10 cellular contexts compared by ENCODE assay signal in genomic region chr9:438066-438465, GRCh38.
A peak's percentile ranks its signal among the peaks of the same experiment; 100 is the strongest.
DNase-seq lines count a peak whose midpoint lies in the region; ATAC-seq, FAIRE-seq and TF ChIP-seq lines count a peak whose summit lies in the region.
"Had no signal": no experiment of that assay in that cellular context is flagged by ENCODE, and none has a peak within 500 bp of the region (broad histone marks: within the 10 kb centered on the region; RNA-seq: fewer than 3 reads in every experiment).

No MANE protein-coding gene starts in this region.

- in situ Hi-C loops in K562 (cut with MboI), result no loop called here

- no peak overlapping the region for H3K9ac ChIP-seq in K562 (ENCODE audit: insufficient read depth in 1 of 2, low read depth in 2 of 2, low read length in 2 of 2)

- H3K27me3 ChIP-seq in K562 (ENCODE audit: control insufficient read depth in 2 of 2, insufficient read depth in 2 of 2, low read length in 2 of 2), result no peaks in the 10 kb centered on the region
- H3K27me3 ChIP-seq in stomach, result no peaks in the 10 kb centered on the region
- no peaks in the 10 kb centered on the region for H3K27me3 ChIP-seq in ascending aorta
- H3K27me3 ChIP-seq: cardiac muscle cell had no signal

- DNase-seq in H4 (ENCODE audit: low spot score), result peak; percentile 6
- DNase-seq in K562 (ENCODE audit: extremely low read depth in 1 of 4, low spot score in 3 of 4), result no peak
- no peak for DNase-seq in left ventricle myocardium superior
- no peak for DNase-seq in stomach
- no peak for DNase-seq in C1 segment of cervical spinal cord (lab: John Stamatoyannopoulos, UW)
- no peak for DNase-seq in ascending aorta (ENCODE audit: low spot score in 2 of 2)
- DNase-seq in amniotic stem cell (lab: John Stamatoyannopoulos, UW), result no peak
- DNase-seq: COR-L47 had no signal

- H3K4me2 ChIP-seq in K562 (ENCODE audit: insufficient read depth, low read length), result no peak overlapping the region

- H3K4me1 ChIP-seq in K562 (replicated peaks in 1 of 2; ENCODE audit: control insufficient read depth in 2 of 2, insufficient read depth in 2 of 2, low read length in 2 of 2), result no peaks in the 10 kb centered on the region
- H3K4me1 ChIP-seq in stomach, result peaks cover 0 to 15% (median 5%) of the 10 kb centered on the region in 4 donors
- no peaks in the 10 kb centered on the region for H3K4me1 ChIP-seq in ascending aorta

- WGBS in K562 (ENCODE audit: insufficient coverage, low coverage, missing lambda C conversion rate), result 33% methylated on average over 2 of the region's 2 CpGs
- 44 to 67% (median 55%) methylated on average over 2 of the region's 2 CpGs for WGBS in stomach, 5 donors

- H3K4me3 ChIP-seq in K562, result no peak overlapping the region
- H3K4me3 ChIP-seq in stomach, result no peak overlapping the region
- no peak overlapping the region for H3K4me3 ChIP-seq in ascending aorta
- H3K4me3 ChIP-seq: cardiac muscle cell had no signal

- H3K79me2 ChIP-seq in K562 (ENCODE audit: control insufficient read depth, insufficient read depth, low read length), result no peaks in the 10 kb centered on the region

- POLR2A ChIA-PET in K562 (lab: Yijun Ruan, JAX), result no interaction called here

- intact Hi-C loops in K562 (cut with micrococcal nuclease) (no loop called here), left ventricle myocardium superior (cut with micrococcal nuclease) (no loop called here), stomach (cut with DNase I; ENCODE audit: low total_unique reads) (no loop called here), ascending aorta (cut with DNase I) (no loop called here)

- TF ChIP-seq POLR2A in K562 (conservative IDR thresholded peaks at IDR 0.05) (no peak), stomach (IDR thresholded peaks at IDR 0.05) (no peak)

- H3K27ac ChIP-seq in K562 (ENCODE audit: extremely low read depth, low read depth, low read length) (no peak overlapping the region), stomach (peak overlapping the region in 4 of 5 donors; percentile 25 to 77 (median 60)), ascending aorta (no peak overlapping the region)
- H3K27ac ChIP-seq: cardiac muscle cell had no signal

- ATAC-seq in K562 (no peak), left ventricle myocardium superior (peak; percentile 33)
- ATAC-seq: stimulated activated effector memory CD8-positive, alpha-beta T cell treated with anti-CD3 and anti-CD28 coated beads, Interleukin-12 subunit alpha, Interleukin-12 subunit beta, amount 100 ng/mL, for 72 hours had no signal

- no peaks in the 10 kb centered on the region for H3K9me1 ChIP-seq in K562 (ENCODE audit: control insufficient read depth, insufficient read depth, low read length)

- H3K9me3 ChIP-seq in K562 (replicated peaks; ENCODE audit: control insufficient read depth, insufficient read depth, low read depth, low read length) (no peaks in the 10 kb centered on the region), stomach (no peaks in the 10 kb centered on the region), ascending aorta (no peaks in the 10 kb centered on the region)

- no peak overlapping the region for H2AFZ ChIP-seq in K562 (ENCODE audit: low read depth, low read length)

- no peak for TF ChIP-seq EP300 in K562 (IDR thresholded peaks at IDR 0.05; ENCODE audit: low read length)
- no peak for TF ChIP-seq EP300 in stomach (IDR thresholded peaks at IDR 0.05)

- H4K20me1 ChIP-seq in K562 (replicated peaks; ENCODE audit: control insufficient read depth, insufficient read depth, low read length), result no peaks in the 10 kb centered on the region

- no TSS peak for BruUV-seq in K562 (replicated peaks; lab: Mats Ljungman, UMichigan)

- TF ChIP-seq CTCF in K562 (IDR thresholded peaks at IDR 0.05 in 2 of 3, conservative IDR thresholded peaks at IDR 0.05 in 1 of 3; ENCODE audit: insufficient read depth in 2 of 3, low read depth in 1 of 3, low read length in 3 of 3), result no peak
- TF ChIP-seq CTCF in stomach (IDR thresholded peaks at IDR 0.05), result no peak
- no peak for TF ChIP-seq CTCF in ascending aorta (IDR thresholded peaks at IDR 0.05)

- no peak for TF ChIP-seq RAD21 in K562 (CRISPR knock-in tag; conservative IDR thresholded peaks at IDR 0.05 in 1 of 2, IDR thresholded peaks at IDR 0.05 in 1 of 2)

- peaks cover 72% of the 10 kb centered on the region; the same call in 2 of the 3 replicates for H3K36me3 ChIP-seq in K562 (ENCODE audit: control insufficient read depth, insufficient read depth, low read length)
- peaks cover 0 to 70% (median 45%) of the 10 kb centered on the region in 4 donors for H3K36me3 ChIP-seq in stomach
- no peaks in the 10 kb centered on the region for H3K36me3 ChIP-seq in ascending aorta
- H3K36me3 ChIP-seq: cardiac muscle cell had no signal

- CTCF ChIA-PET in K562 (lab: Yijun Ruan, JAX; ENCODE audit: low intra/inter-chr PET ratio), result no interaction called here

- no peak for FAIRE-seq in K562 (lab: Jason Lieb, UNC)

TF ChIP-seq in K562, 482 proteins besides CTCF, POLR2A, EP300 and RAD21:
- TF ChIP-seq ZBTB17 (CRISPR knock-in tag; IDR thresholded peaks at IDR 0.05) (peak; percentile 40; the same call in 1 of the 2 replicates), C11orf30 (IDR thresholded peaks at IDR 0.05; ENCODE audit: low read depth) (no peak), HNRNPK (IDR thresholded peaks at IDR 0.05; ENCODE audit: low read depth, low read length, poor library complexity, severe bottlenecking) (no peak), NR2C1 (IDR thresholded peaks at IDR 0.05) (no peak), NR2C1 (tag; IDR thresholded peaks at IDR 0.05) (no peak), RFX5 (IDR thresholded peaks at IDR 0.05; ENCODE audit: low read depth, low read length) (no peak), COPS2 (conservative IDR thresholded peaks at IDR 0.05) (no peak), MCM2 (IDR thresholded peaks at IDR 0.05; ENCODE audit: low read depth) (no peak)
- TF ChIP-seq, protein P1, sequence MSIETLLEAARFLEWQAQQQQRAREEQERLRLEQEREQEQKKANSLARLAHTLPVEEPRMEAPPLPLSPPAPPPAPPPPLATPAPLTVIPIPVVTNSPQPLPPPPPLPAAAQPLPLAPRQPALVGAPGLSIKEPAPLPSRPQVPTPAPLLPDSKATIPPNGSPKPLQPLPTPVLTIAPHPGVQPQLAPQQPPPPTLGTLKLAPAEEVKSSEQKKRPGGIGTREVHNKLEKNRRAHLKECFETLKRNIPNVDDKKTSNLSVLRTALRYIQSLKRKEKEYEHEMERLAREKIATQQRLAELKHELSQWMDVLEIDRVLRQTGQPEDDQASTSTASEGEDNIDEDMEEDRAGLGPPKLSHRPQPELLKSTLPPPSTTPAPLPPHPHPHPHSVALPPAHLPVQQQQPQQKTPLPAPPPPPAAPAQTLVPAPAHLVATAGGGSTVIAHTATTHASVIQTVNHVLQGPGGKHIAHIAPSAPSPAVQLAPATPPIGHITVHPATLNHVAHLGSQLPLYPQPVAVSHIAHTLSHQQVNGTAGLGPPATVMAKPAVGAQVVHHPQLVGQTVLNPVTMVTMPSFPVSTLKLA (conservative IDR thresholded peaks at IDR 0.05), result no peak
- TF ChIP-seq, protein P2, sequence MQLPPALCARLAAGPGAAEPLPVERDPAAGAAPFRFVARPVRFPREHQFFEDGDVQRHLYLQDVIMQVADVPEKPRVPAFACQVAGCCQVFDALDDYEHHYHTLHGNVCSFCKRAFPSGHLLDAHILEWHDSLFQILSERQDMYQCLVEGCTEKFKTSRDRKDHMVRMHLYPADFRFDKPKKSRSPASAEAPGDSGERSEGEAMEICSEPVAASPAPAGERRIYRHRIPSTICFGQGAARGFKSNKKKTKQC (CRISPR knock-in tag; IDR thresholded peaks at IDR 0.05), result no peak

Comparison
In these comparisons a context has a peak if more than half of its experiments do, and no peak if none do; other contexts are left out.
1. H3K27ac ChIP-seq: peak in stomach (4 of 5); none in K562 (single experiment) and ascending aorta (0 of 2).